In the genomic region with DNA sequence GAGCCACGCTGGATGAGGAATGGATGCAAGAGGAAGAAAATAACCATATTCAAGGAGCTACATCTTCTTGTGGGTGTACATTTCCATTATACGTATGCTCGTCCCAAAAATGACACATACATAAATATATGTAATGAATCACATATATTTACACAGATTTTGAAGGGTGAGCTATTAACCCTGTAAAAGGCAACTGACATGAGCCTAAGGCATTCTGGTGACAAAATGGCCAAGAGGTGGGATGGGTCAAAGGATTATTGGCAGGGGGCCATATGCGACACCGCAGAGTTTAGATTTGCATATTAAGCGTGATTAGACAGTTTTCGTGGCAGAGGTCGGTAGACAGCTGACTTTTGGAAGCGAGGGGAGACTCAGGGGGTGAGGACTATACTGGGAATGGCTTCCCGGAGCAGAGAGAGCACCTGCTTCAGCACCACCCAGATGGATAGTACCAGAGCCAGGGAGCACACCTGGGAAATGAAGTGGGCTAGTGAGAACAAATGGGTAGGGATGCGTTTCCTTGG, we compare ENCODE assay signal across 8 cellular contexts. TPM values are rescaled to one million over a fixed set of nuclear protein-coding genes. Genes with fewer than 3 reads are reported as not detected.
DNase-seq lines count a peak whose midpoint lies in the region; ATAC-seq, FAIRE-seq and TF ChIP-seq lines count a peak whose summit lies in the region.

No MANE protein-coding gene starts in this region.

- H3K27me3 Mint-ChIP-seq in astrocyte (ENCODE audit: low read depth, unreplicated experiment) (peaks cover 37% of the 10 kb centered on the region), immature natural killer cell (ENCODE audit: low read depth in 3 of 3) (peaks cover 8 to 18% (median 10%) of the 10 kb centered on the region in 3 donors)

- H3K4me3 Mint-ChIP-seq in astrocyte (ENCODE audit: unreplicated experiment) (peak overlapping the region; percentile 91), immature natural killer cell (peak overlapping the region; percentile 80 to 93 (median 89))
- H3K4me3 Mint-ChIP-seq in stimulated activated effector memory CD8-positive, alpha-beta T cell treated with anti-CD3 and anti-CD28 coated beads, Interleukin-12 subunit alpha, Interleukin-12 subunit beta, amount 100 ng/mL, for 72 hours = peak overlapping the region; percentile 69

- peaks cover 8% of the 10 kb centered on the region for H4K20me1 ChIP-seq in astrocyte (ENCODE audit: insufficient read depth, low read length)

- H3K4me2 ChIP-seq in astrocyte (ENCODE audit: low read length) = peak overlapping the region; percentile 91

- no peaks in the 10 kb centered on the region for H3K36me3 Mint-ChIP-seq in astrocyte (ENCODE audit: low read depth, unreplicated experiment)
- no peaks in the 10 kb centered on the region for H3K36me3 Mint-ChIP-seq in immature natural killer cell
- H3K36me3 Mint-ChIP-seq in stimulated activated effector memory CD8-positive, alpha-beta T cell treated with anti-CD3 and anti-CD28 coated beads, Interleukin-12 subunit alpha, Interleukin-12 subunit beta, amount 100 ng/mL, for 72 hours = no peaks in the 10 kb centered on the region

- no peaks in the 10 kb centered on the region for H3K27me3 ChIP-seq in astrocyte (ENCODE audit: insufficient read depth, low read length)

- TF ChIP-seq CTCF in GM13976 (IDR thresholded peaks at IDR 0.05; ENCODE audit: borderline replicate concordance, control extremely low read depth, extremely low read depth, insufficient read depth, missing control alignments) (no peak), astrocyte (IDR thresholded peaks at IDR 0.05; ENCODE audit: insufficient read depth, low read depth, low read length) (no peak)

- H3K9me3 ChIP-seq in astrocyte (ENCODE audit: insufficient read depth, low read depth, low read length) = no peaks in the 10 kb centered on the region

- H3K27ac Mint-ChIP-seq in astrocyte (ENCODE audit: unreplicated experiment) = no peak overlapping the region
- H3K27ac Mint-ChIP-seq in immature natural killer cell = no peak overlapping the region
- H3K27ac Mint-ChIP-seq in stimulated activated effector memory CD8-positive, alpha-beta T cell treated with anti-CD3 and anti-CD28 coated beads, Interleukin-12 subunit alpha, Interleukin-12 subunit beta, amount 100 ng/mL, for 72 hours = no peak overlapping the region

- H3K79me2 ChIP-seq in astrocyte (ENCODE audit: insufficient read depth, low read length) = peaks cover 33% of the 10 kb centered on the region

- H3K4me1 Mint-ChIP-seq in astrocyte (ENCODE audit: low read depth, unreplicated experiment) (peaks cover 2% of the 10 kb centered on the region), immature natural killer cell (peaks cover 10 to 16% of the 10 kb centered on the region in 2 donors)
- H3K4me1 Mint-ChIP-seq in stimulated activated effector memory CD8-positive, alpha-beta T cell treated with anti-CD3 and anti-CD28 coated beads, Interleukin-12 subunit alpha, Interleukin-12 subunit beta, amount 100 ng/mL, for 72 hours = peaks cover 16% of the 10 kb centered on the region

- peak overlapping the region; percentile 71 for H3K4me3 ChIP-seq in astrocyte (ENCODE audit: insufficient read depth, low read depth, low read length)

- peak overlapping the region; percentile 92 for H3K27ac ChIP-seq in astrocyte (ENCODE audit: low read depth, low read length)

- FAIRE-seq in astrocyte (lab: Jason Lieb, UNC) = no peak

- H3K9ac ChIP-seq in astrocyte (ENCODE audit: low read length) = peak overlapping the region; percentile 91

- in situ Hi-C loops in GM13976 (cut with MboI; ENCODE audit: low sequenced_read_pairs, unreplicated experiment) = no loop called here

- ATAC-seq in stimulated activated effector memory CD8-positive, alpha-beta T cell treated with anti-CD3 and anti-CD28 coated beads, Interleukin-12 subunit alpha, Interleukin-12 subunit beta, amount 100 ng/mL, for 72 hours = peak; percentile 24
- ATAC-seq in GM18517 (IDR thresholded peaks at IDR 0.05; ENCODE audit: unreplicated experiment) (no peak), HG03442 (IDR thresholded peaks at IDR 0.05; ENCODE audit: unreplicated experiment) (no peak)

- H3K4me1 ChIP-seq in astrocyte (ENCODE audit: insufficient read depth, low read length) = peaks cover 16% of the 10 kb centered on the region

- peak overlapping the region; percentile 97 for H2AFZ ChIP-seq in astrocyte (ENCODE audit: low read depth, low read length)

- H3K36me3 ChIP-seq in astrocyte (ENCODE audit: insufficient read depth, low read length) = peaks cover 6% of the 10 kb centered on the region

- DNase-seq in GM13976 (ENCODE audit: low spot score) (peak; percentile 32), NCI-H2107 (lab: John Stamatoyannopoulos, UW) (peak; percentile 14), astrocyte (ENCODE audit: low read depth) (peak; percentile 15), immature natural killer cell (no peak)
- no peak for DNase-seq in stimulated activated effector memory CD8-positive, alpha-beta T cell treated with anti-CD3 and anti-CD28 coated beads, Interleukin-12 subunit alpha, Interleukin-12 subunit beta, amount 100 ng/mL, for 72 hours (ENCODE audit: low spot score in 2 of 2)
- DNase-seq in activated CD8-positive, alpha-beta memory T cell treated with anti-CD3 and anti-CD28 coated beads for 24 hours = no peak

- H3K9me3 Mint-ChIP-seq in astrocyte (ENCODE audit: unreplicated experiment) (no peaks in the 10 kb centered on the region), immature natural killer cell (no peaks in the 10 kb centered on the region)
- no peaks in the 10 kb centered on the region for H3K9me3 Mint-ChIP-seq in stimulated activated effector memory CD8-positive, alpha-beta T cell treated with anti-CD3 and anti-CD28 coated beads, Interleukin-12 subunit alpha, Interleukin-12 subunit beta, amount 100 ng/mL, for 72 hours

RNA-seq across cellular contexts. Expression of a gene that starts 0.4 kb away (rescaled TPM):
- 4.0 and 4.4 TPM in 2 replicates for total RNA-seq in astrocyte
- polyA plus RNA-seq in immature natural killer cell = not detected

RNA-seq across cellular contexts. Expression of a gene that starts 44.9 kb away (rescaled TPM):
- not detected in 2 replicates for total RNA-seq in astrocyte
- polyA plus RNA-seq in immature natural killer cell = 100 to 1,000 TPM; 494 to 692 (median 535) TPM

Comparison
In these comparisons a context has a peak if more than half of its experiments do, and no peak if none do; other contexts are left out.
1. DNase-seq: peak in GM13976 (single experiment), NCI-H2107 (single experiment) and astrocyte (single experiment); none in immature natural killer cell (0 of 3), stimulated activated effector memory CD8-positive, alpha-beta T cell treated with anti-CD3 and anti-CD28 coated beads, Interleukin-12 subunit alpha, Interleukin-12 subunit beta, amount 100 ng/mL, for 72 hours (0 of 2) and activated CD8-positive, alpha-beta memory T cell treated with anti-CD3 and anti-CD28 coated beads for 24 hours (single experiment).
2. Peak in every context shown above with its lines, with median percentiles within 50 percentile points of each other: H3K4me3 Mint-ChIP-seq.